In the genomic region with DNA sequence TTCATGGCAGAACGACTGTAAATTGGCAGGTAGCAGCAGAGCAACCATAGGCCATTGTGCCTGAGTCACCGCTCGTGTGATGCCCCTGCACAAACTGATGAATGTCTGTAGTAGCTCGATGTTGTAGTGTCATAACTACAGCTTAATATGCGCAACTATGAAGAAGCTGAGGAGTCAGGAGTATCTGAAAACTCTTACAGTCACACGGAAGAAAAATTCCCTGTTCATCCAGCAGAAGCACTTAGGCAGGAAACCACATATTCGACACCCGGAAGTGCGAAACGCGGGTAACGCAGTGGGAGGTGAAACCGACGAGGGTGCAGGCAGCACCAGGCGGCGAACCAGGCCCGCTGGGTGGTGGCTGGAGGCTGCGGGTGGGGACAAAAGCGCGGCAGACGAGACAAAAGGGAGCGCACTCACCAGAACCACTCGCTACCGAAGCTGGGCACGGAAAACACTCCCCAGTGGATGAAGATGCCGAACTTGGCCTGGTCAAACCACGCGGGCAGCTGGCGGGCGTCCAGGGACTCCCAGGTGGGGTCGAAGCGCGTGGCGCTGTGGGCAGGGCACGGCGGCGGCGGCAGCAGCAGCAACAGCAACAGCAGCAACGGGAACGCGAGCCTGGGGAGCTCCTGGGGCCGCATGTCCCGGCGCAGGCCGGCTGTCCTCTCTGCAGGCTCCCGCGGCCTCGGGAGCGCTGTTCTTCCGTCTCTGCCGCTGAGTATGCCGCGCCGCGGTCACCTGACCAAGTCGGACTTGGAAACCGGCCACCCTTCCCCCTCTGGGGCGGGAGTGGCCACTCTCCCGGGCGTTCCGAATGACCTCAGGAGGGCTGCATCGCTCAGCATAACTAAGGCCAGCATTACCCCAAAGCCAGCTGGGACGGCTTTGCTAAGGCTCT, we compare ENCODE assay signal across 8 cellular contexts. TPM values are rescaled to one million over a fixed set of nuclear protein-coding genes. Genes with fewer than 3 reads are reported as not detected.
A peak's percentile ranks its signal among the peaks of the same experiment; 100 is the strongest.
DNase-seq lines count a peak whose midpoint lies in the region; ATAC-seq and TF ChIP-seq lines count a peak whose summit lies in the region.

A gene with protein sequence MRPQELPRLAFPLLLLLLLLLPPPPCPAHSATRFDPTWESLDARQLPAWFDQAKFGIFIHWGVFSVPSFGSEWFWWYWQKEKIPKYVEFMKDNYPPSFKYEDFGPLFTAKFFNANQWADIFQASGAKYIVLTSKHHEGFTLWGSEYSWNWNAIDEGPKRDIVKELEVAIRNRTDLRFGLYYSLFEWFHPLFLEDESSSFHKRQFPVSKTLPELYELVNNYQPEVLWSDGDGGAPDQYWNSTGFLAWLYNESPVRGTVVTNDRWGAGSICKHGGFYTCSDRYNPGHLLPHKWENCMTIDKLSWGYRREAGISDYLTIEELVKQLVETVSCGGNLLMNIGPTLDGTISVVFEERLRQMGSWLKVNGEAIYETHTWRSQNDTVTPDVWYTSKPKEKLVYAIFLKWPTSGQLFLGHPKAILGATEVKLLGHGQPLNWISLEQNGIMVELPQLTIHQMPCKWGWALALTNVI (minus strand): TSS at position 730 of the 901 bp plus-strand sequence. CDS start 86 bp downstream, at position 644.

- 6% methylated on average over 63 of the region's 63 CpGs for WGBS in HUES64
- 1 to 2% methylated on average over 62 to 63 of the region's 63 CpGs for WGBS in heart right ventricle, 2 donors
- WGBS in tibial nerve, 2 donors, result 3 to 4% methylated on average over 27 to 51 of the region's 63 CpGs

- peak; percentile 67 for ATAC-seq in GM21390 (IDR thresholded peaks at IDR 0.05; ENCODE audit: unreplicated experiment)
- ATAC-seq in heart right ventricle, result peak; percentile 90 to 95 (median 92)

- H3K4me1 ChIP-seq in HUES64 (ENCODE audit: insufficient read depth, low read length) (peaks cover 7% of the 10 kb centered on the region; the same call in 1 of the 2 replicates), heart right ventricle (peaks cover 3 to 56% (median 29%) of the 10 kb centered on the region in 9 donors), tibial nerve (peaks cover 0 to 38% (median 14%) of the 10 kb centered on the region in 4 donors)

- H3K27me3 Mint-ChIP-seq in T-helper 1 cell treated with Interleukin-12 subunit alpha and Interleukin-12 subunit beta and Interleukin-4 antibody, amounts not matched to agents 30 μg/mL and 1 μg/mL, for 36 hours (ENCODE audit: low read depth), result no peaks in the 10 kb centered on the region

- peak within 1 kb of the TSS; percentile 92 for H3K27ac Mint-ChIP-seq in T-helper 1 cell treated with Interleukin-12 subunit alpha and Interleukin-12 subunit beta and Interleukin-4 antibody, amounts not matched to agents 30 μg/mL and 1 μg/mL, for 36 hours

- peak within 1 kb of the TSS; percentile 87 for H3K9ac ChIP-seq in HUES64 (ENCODE audit: low read depth, low read length)

- peaks cover 18% of the 10 kb centered on the region for H3K36me3 Mint-ChIP-seq in T-helper 1 cell treated with Interleukin-12 subunit alpha and Interleukin-12 subunit beta and Interleukin-4 antibody, amounts not matched to agents 30 μg/mL and 1 μg/mL, for 36 hours (ENCODE audit: low read depth)

- peaks cover 32% of the 10 kb centered on the region for H3K4me1 Mint-ChIP-seq in T-helper 1 cell treated with Interleukin-12 subunit alpha and Interleukin-12 subunit beta and Interleukin-4 antibody, amounts not matched to agents 30 μg/mL and 1 μg/mL, for 36 hours (ENCODE audit: low read depth)

- H3K36me3 ChIP-seq in HUES64 (ENCODE audit: insufficient read depth, low read length) (peaks cover 13% of the 10 kb centered on the region), heart right ventricle (peaks cover 0 to 29% (median 9%) of the 10 kb centered on the region in 9 donors), tibial nerve (peaks cover 0 to 14% (median 0%) of the 10 kb centered on the region in 3 donors)

- H3K27ac ChIP-seq in HUES64 (ENCODE audit: low read depth, low read length) (peak within 1 kb of the TSS; percentile 86), heart right ventricle (peak within 1 kb of the TSS; percentile 74 to 96 (median 90)), tibial nerve (peak within 1 kb of the TSS; percentile 65 to 89 (median 86))

- H3K9me3 Mint-ChIP-seq in T-helper 1 cell treated with Interleukin-12 subunit alpha and Interleukin-12 subunit beta and Interleukin-4 antibody, amounts not matched to agents 30 μg/mL and 1 μg/mL, for 36 hours, result no peaks in the 10 kb centered on the region

- peak in 2 of 9 donors; percentile 19 to 25 for TF ChIP-seq CTCF in heart right ventricle (IDR thresholded peaks at IDR 0.05)
- TF ChIP-seq CTCF in tibial nerve (IDR thresholded peaks at IDR 0.05), result peak in 1 of 5 experiments; percentile 25

- peak; percentile 54 to 61 for TF ChIP-seq POLR2A in tibial nerve (IDR thresholded peaks at IDR 0.05)

- H3K9me3 ChIP-seq in HUES64 (ENCODE audit: insufficient read depth, low read depth, low read length), result no peaks in the 10 kb centered on the region
- no peaks in the 10 kb centered on the region for H3K9me3 ChIP-seq in heart right ventricle
- H3K9me3 ChIP-seq in tibial nerve, result no peaks in the 10 kb centered on the region

- intact Hi-C loops in heart right ventricle (cut with DNase I), result loop anchor here in 1 of 10 donors (5.0 kb wide), 1 partner anchor 501 kb away; no protein-coding TSS in a partner anchor

- peak in 1 of 2 donors; percentile 70 for TF ChIP-seq EP300 in tibial nerve (IDR thresholded peaks at IDR 0.05)

- H3K27me3 ChIP-seq in HUES64 (ENCODE audit: insufficient read depth, low read length) (peaks cover 6% of the 10 kb centered on the region), heart right ventricle (no peaks in the 10 kb centered on the region), tibial nerve (no peaks in the 10 kb centered on the region)

- peak within 1 kb of the TSS; percentile 94 for H3K4me3 Mint-ChIP-seq in T-helper 1 cell treated with Interleukin-12 subunit alpha and Interleukin-12 subunit beta and Interleukin-4 antibody, amounts not matched to agents 30 μg/mL and 1 μg/mL, for 36 hours

- DNase-seq in DMS 273 (lab: John Stamatoyannopoulos, UW; ENCODE audit: unreplicated experiment) (peak; percentile 83), amniotic epithelial cell (ENCODE audit: low read depth) (peak; percentile 82), heart right ventricle (peak; percentile 94 to 95), pons (ENCODE audit: low spot score) (peak; percentile 79), tibial nerve (ENCODE audit: low spot score in 2 of 2) (peak; percentile 76 to 84)

- H3K4me3 ChIP-seq in HUES64 (ENCODE audit: low read length) (peak within 1 kb of the TSS; percentile 69), heart right ventricle (peak within 1 kb of the TSS; percentile 53 to 83 (median 74)), tibial nerve (peak within 1 kb of the TSS; percentile 65 to 94 (median 78))

RNA-seq across cellular contexts. Expression of the gene that starts here (rescaled TPM):
- 39.6 TPM for polyA plus RNA-seq in HUES64 (2013, experiment 1 of 2)
- 39.9 TPM for polyA plus RNA-seq in HUES64 (2013, experiment 2 of 2)
- total RNA-seq in heart right ventricle (10 to 100 TPM; 32.8 to 63.4 (median 40.1) TPM), tibial nerve (10 to 100 TPM; 24.9 to 49.6 (median 33.6) TPM)
- 10 to 100 TPM; 24.1 to 47.1 TPM for polyA plus RNA-seq in heart right ventricle

Comparison
In these comparisons a context has a peak if more than half of its experiments do, and no peak if none do; other contexts are left out.
1. Peak in every context shown above with its lines: DNase-seq, ATAC-seq, H3K4me3 ChIP-seq and H3K27ac ChIP-seq.